In the genomic region with DNA sequence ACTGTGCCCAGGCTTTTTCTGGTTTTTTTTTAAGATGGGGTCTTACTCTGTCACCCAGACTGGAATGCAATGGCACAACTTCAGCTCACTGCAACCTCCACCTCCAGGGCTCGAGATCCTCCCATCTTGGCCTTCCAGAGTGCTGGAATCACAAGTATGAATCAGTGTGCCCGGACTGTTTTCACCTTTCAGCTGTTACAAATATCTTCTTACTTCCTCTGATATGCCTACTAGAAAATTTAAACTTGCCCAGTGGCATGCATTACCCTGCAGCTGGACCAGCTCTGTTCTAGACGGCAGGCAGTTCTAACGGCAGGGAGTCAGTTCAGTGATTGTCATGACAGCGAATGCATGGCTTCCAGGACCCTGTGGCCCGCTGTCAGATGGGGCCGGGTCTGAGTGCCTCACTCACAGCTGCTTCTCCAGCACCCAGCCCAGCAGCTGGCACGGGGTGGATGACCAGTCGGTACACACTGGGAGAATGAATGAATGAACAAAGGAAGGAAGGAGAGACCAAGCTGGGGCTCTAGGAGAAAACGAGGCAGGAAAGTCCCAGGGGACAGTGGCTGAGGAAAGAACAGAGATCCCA, we compare ENCODE assay signal across 22 cellular contexts. TPM values are rescaled to one million over a fixed set of nuclear protein-coding genes. Genes with fewer than 3 reads are reported as not detected.
DNase-seq lines count a peak whose midpoint lies in the region; ATAC-seq and TF ChIP-seq lines count a peak whose summit lies in the region.
"Had no signal": no experiment of that assay in that cellular context is flagged by ENCODE, and none has a peak within 500 bp of the region (broad histone marks: within the 10 kb centered on the region; RNA-seq: fewer than 3 reads in every experiment).

No MANE protein-coding gene starts in this region.

- BruUV-seq in MCF 10A (replicated peaks; lab: Mats Ljungman, UMichigan) = no TSS peak

- DNase-seq in MCF 10A (ENCODE audit: unreplicated experiment) = no peak
- no peak for DNase-seq in breast epithelium (ENCODE audit: low spot score in 2 of 2)
- DNase-seq in WTC11 (ENCODE audit: low spot score) = no peak
- no peak for DNase-seq in memory B cell (ENCODE audit: low spot score in 2 of 2)
- DNase-seq in upper lobe of right lung = no peak
- DNase-seq in CD8-positive, alpha-beta memory T cell = no peak
- DNase-seq in stimulated activated CD4-positive, alpha-beta T cell treated with anti-CD3 and anti-CD28 coated beads, Interleukin-1b, Interleukin-23, amount 100 ng/mL, for 48 hours = no peak
- no peak for DNase-seq in NOMO-1 treated with DMSO at 0.1 percent for 48 hours (lab: John Stamatoyannopoulos, UW; ENCODE audit: unreplicated experiment)
- DNase-seq: ACHN; activated CD4-positive, alpha-beta T cell treated with anti-CD3 and anti-CD28 coated beads, Interleukin-2, amount 50 U/mL, for 4 hours; dorsolateral prefrontal cortex; HCEC 1CT; hypothalamus; Karpas-422; left ventricle myocardium superior; NCI-H1694; NCI-H510A; Peyer's patch; sigmoid colon had no signal

- H3K4me3 ChIP-seq in breast epithelium (no peak overlapping the region), upper lobe of right lung (no peak overlapping the region)
- no peak overlapping the region for H3K4me3 ChIP-seq in CD8-positive, alpha-beta memory T cell (ENCODE audit: low read length)
- H3K4me3 ChIP-seq: dorsolateral prefrontal cortex, Peyer's patch, sigmoid colon had no signal

- H3K27me3 ChIP-seq in breast epithelium (no peaks in the 10 kb centered on the region), upper lobe of right lung (no peaks in the 10 kb centered on the region)
- H3K27me3 ChIP-seq in CD8-positive, alpha-beta memory T cell (ENCODE audit: insufficient read depth, low read length, poor library complexity, severe bottlenecking) = no peaks in the 10 kb centered on the region
- H3K27me3 ChIP-seq: dorsolateral prefrontal cortex, Peyer's patch had no signal

- H3K9me3 ChIP-seq in breast epithelium (no peaks in the 10 kb centered on the region), upper lobe of right lung (no peaks in the 10 kb centered on the region)
- H3K9me3 ChIP-seq in CD8-positive, alpha-beta memory T cell (ENCODE audit: low read length) = no peaks in the 10 kb centered on the region
- H3K9me3 ChIP-seq: Peyer's patch, sigmoid colon had no signal

- ATAC-seq in WTC11 = no peak
- no peak for ATAC-seq in memory B cell (ENCODE audit: low read depth)
- ATAC-seq in upper lobe of right lung = no peak

- H3K4me1 ChIP-seq in breast epithelium (peaks cover 0 to 8% of the 10 kb centered on the region in 2 donors), upper lobe of right lung (peaks cover 29% of the 10 kb centered on the region)
- peaks cover 44% of the 10 kb centered on the region for H3K4me1 ChIP-seq in CD8-positive, alpha-beta memory T cell (ENCODE audit: insufficient read depth, low read length)
- H3K4me1 ChIP-seq: sigmoid colon had no signal

- no peak for TF ChIP-seq POLR2A in breast epithelium (IDR thresholded peaks at IDR 0.05)

- H3K36me3 ChIP-seq in breast epithelium (no peaks in the 10 kb centered on the region), upper lobe of right lung (no peaks in the 10 kb centered on the region)
- no peaks in the 10 kb centered on the region for H3K36me3 ChIP-seq in CD8-positive, alpha-beta memory T cell (ENCODE audit: insufficient read depth, low read length)
- H3K36me3 ChIP-seq: Peyer's patch, sigmoid colon had no signal

- H3K9me3 Mint-ChIP-seq in MCF 10A (ENCODE audit: unreplicated experiment) = no peaks in the 10 kb centered on the region
- no peaks in the 10 kb centered on the region for H3K9me3 Mint-ChIP-seq in WTC11
- H3K9me3 Mint-ChIP-seq in memory B cell = no peaks in the 10 kb centered on the region
- H3K9me3 Mint-ChIP-seq in CD8-positive, alpha-beta memory T cell = no peaks in the 10 kb centered on the region
- H3K9me3 Mint-ChIP-seq: activated T-cell treated with anti-CD3 and anti-CD28 coated beads, Interleukin-2, amount 50 U/mL, for 72 hours; neural crest cell; stimulated activated naive B cell treated with anti-CD40 and anti-IgM and Interleukin-4, amounts not matched to agents 10 μg/mL and 1 μg/mL and 100 μg/mL, for 72 hours had no signal

- H3K4me3 Mint-ChIP-seq in MCF 10A (ENCODE audit: unreplicated experiment) = no peak overlapping the region
- no peak overlapping the region; the same call in 1 of the 2 replicates for H3K4me3 Mint-ChIP-seq in WTC11
- no peak overlapping the region for H3K4me3 Mint-ChIP-seq in memory B cell
- H3K4me3 Mint-ChIP-seq in CD8-positive, alpha-beta memory T cell = peak overlapping the region in 2 of 7 donors; percentile 56 to 79
- H3K4me3 Mint-ChIP-seq: activated T-cell treated with anti-CD3 and anti-CD28 coated beads, Interleukin-2, amount 50 U/mL, for 72 hours; neural crest cell; stimulated activated naive B cell treated with anti-CD40 and anti-IgM and Interleukin-4, amounts not matched to agents 10 μg/mL and 1 μg/mL and 100 μg/mL, for 72 hours had no signal

- H3K27ac ChIP-seq in breast epithelium = no peak overlapping the region
- H3K27ac ChIP-seq in upper lobe of right lung = peak overlapping the region; percentile 47
- H3K27ac ChIP-seq in CD8-positive, alpha-beta memory T cell (ENCODE audit: low read depth, low read length) = no peak overlapping the region
- H3K27ac ChIP-seq: sigmoid colon had no signal

- TF ChIP-seq CTCF in MCF 10A (IDR thresholded peaks at IDR 0.05; ENCODE audit: unreplicated experiment) = no peak
- TF ChIP-seq CTCF in breast epithelium (IDR thresholded peaks at IDR 0.05) = no peak
- no peak for TF ChIP-seq CTCF in WTC11 (IDR thresholded peaks at IDR 0.05)
- no peak for TF ChIP-seq CTCF in upper lobe of right lung (IDR thresholded peaks at IDR 0.05)

- CTCF ChIA-PET in MCF 10A (lab: Yijun Ruan, JAX) (interaction anchor here (0.6 to 0.9 kb wide), 3 partner anchors 12 to 215 kb away, joined by 3 to 4 read pairs (median 3); no protein-coding TSS in a partner anchor), WTC11 (lab: Charles Lee) (interaction anchor here (1.6 kb wide), 1 partner anchor 82 kb away, joined by 7 read pairs; no protein-coding TSS in a partner anchor)
- CTCF ChIA-PET in CD8-positive, alpha-beta memory T cell (lab: Charles Lee) = no interaction called here

- intact Hi-C loops in MCF 10A (cut with micrococcal nuclease) = no loop called here
- intact Hi-C loops in breast epithelium (cut with DNase I; ENCODE audit: low total_unique reads) = no loop called here
- intact Hi-C loops in upper lobe of right lung (cut with DNase I) = no loop called here

- POLR2A ChIA-PET in MCF 10A (lab: Yijun Ruan, JAX) = interaction anchor here (0.7 to 4.1 kb wide), 7 partner anchors 12 to 79 kb away, joined by 3 to 28 read pairs (median 3); a partner anchor contains a TSS
- POLR2A ChIA-PET in WTC11 (lab: Charles Lee) = interaction anchor here (2.2 kb wide), 1 partner anchor 22 kb away, joined by 7 read pairs; no protein-coding TSS in a partner anchor
- POLR2A ChIA-PET in CD8-positive, alpha-beta memory T cell (lab: Charles Lee) = interaction anchor here (0.5 kb wide), 1 partner anchor 32 kb away, joined by 5 read pairs; no protein-coding TSS in a partner anchor

- H3K27me3 Mint-ChIP-seq in MCF 10A (ENCODE audit: insufficient read depth, unreplicated experiment) = no peaks in the 10 kb centered on the region
- peaks cover 71% of the 10 kb centered on the region for H3K27me3 Mint-ChIP-seq in WTC11 (ENCODE audit: low read depth)
- H3K27me3 Mint-ChIP-seq in memory B cell = no peaks in the 10 kb centered on the region
- H3K27me3 Mint-ChIP-seq in CD8-positive, alpha-beta memory T cell = peaks cover 0 to 2% of the 10 kb centered on the region in 2 donors

- peaks cover 25% of the 10 kb centered on the region for H3K4me1 Mint-ChIP-seq in MCF 10A (ENCODE audit: insufficient read depth, unreplicated experiment)
- H3K4me1 Mint-ChIP-seq in WTC11 = peaks cover 32% of the 10 kb centered on the region
- peaks cover 37% of the 10 kb centered on the region for H3K4me1 Mint-ChIP-seq in memory B cell
- peaks cover 36 to 49% (median 38%) of the 10 kb centered on the region in 3 donors for H3K4me1 Mint-ChIP-seq in CD8-positive, alpha-beta memory T cell

- H3K27ac Mint-ChIP-seq in MCF 10A (ENCODE audit: low read depth, unreplicated experiment) (peak overlapping the region; percentile 4), WTC11 (peak overlapping the region; percentile 93), memory B cell (peak overlapping the region; percentile 92)
- peak overlapping the region in 4 of 8 donors; percentile 35 to 70 (median 49) for H3K27ac Mint-ChIP-seq in CD8-positive, alpha-beta memory T cell
- H3K27ac Mint-ChIP-seq: activated T-cell treated with anti-CD3 and anti-CD28 coated beads, Interleukin-2, amount 50 U/mL, for 72 hours; stimulated activated naive B cell treated with anti-CD40 and anti-IgM and Interleukin-4, amounts not matched to agents 10 μg/mL and 1 μg/mL and 100 μg/mL, for 72 hours had no signal

- H3K36me3 Mint-ChIP-seq in MCF 10A (ENCODE audit: insufficient read depth, unreplicated experiment) (peaks cover 8% of the 10 kb centered on the region), WTC11 (no peaks in the 10 kb centered on the region), memory B cell (no peaks in the 10 kb centered on the region)
- no peaks in the 10 kb centered on the region for H3K36me3 Mint-ChIP-seq in CD8-positive, alpha-beta memory T cell
- H3K36me3 Mint-ChIP-seq: stimulated activated naive B cell treated with anti-CD40 and anti-IgM and Interleukin-4, amounts not matched to agents 10 μg/mL and 1 μg/mL and 100 μg/mL, for 72 hours had no signal

TF ChIP-seq in WTC11, 78 proteins besides CTCF, POLR2A, EP300 and RAD21 (continues in another document):
- no peak for TF ChIP-seq HMGA2 (CRISPR knock-in tag; IDR thresholded peaks at IDR 0.05)
- TF ChIP-seq CREM (CRISPR knock-in tag; IDR thresholded peaks at IDR 0.05) = no peak

RNA-seq across cellular contexts. Expression of a gene that starts 28.0 kb away (rescaled TPM):
- 120 and 161 TPM in 2 replicates for total RNA-seq in MCF 10A (2022)
- total RNA-seq in breast epithelium = 100 to 1,000 TPM in 1 of 3 donors, 10 to 100 TPM in 2; 50.6 to 109 (median 59.0) TPM
- 72.4 to 77.7 TPM (median 73.0 TPM) in 3 replicates for total RNA-seq in WTC11 (2021)
- 242 TPM for total RNA-seq in upper lobe of right lung
- total RNA-seq in CD8-positive, alpha-beta memory T cell = 100 to 1,000 TPM; 199 to 201 TPM
- polyA plus RNA-seq in CD8-positive, alpha-beta memory T cell = 629 TPM

RNA-seq across cellular contexts. Expression of a gene that starts 53.6 kb away (rescaled TPM):
- total RNA-seq in MCF 10A (2022) = 1.9 and 5.8 TPM in 2 replicates
- total RNA-seq in breast epithelium = 10 to 100 TPM; 16.4 to 68.3 (median 18.7) TPM
- 54.2 to 65.2 TPM (median 56.2 TPM) in 3 replicates for total RNA-seq in WTC11 (2021)
- total RNA-seq in upper lobe of right lung = 31.1 TPM
- total RNA-seq in CD8-positive, alpha-beta memory T cell = 1 to 10 TPM; 5.8 to 6.0 TPM
- 10.6 TPM for polyA plus RNA-seq in CD8-positive, alpha-beta memory T cell
